ENCODE assay signal across 13 cellular contexts in the genomic region with DNA sequence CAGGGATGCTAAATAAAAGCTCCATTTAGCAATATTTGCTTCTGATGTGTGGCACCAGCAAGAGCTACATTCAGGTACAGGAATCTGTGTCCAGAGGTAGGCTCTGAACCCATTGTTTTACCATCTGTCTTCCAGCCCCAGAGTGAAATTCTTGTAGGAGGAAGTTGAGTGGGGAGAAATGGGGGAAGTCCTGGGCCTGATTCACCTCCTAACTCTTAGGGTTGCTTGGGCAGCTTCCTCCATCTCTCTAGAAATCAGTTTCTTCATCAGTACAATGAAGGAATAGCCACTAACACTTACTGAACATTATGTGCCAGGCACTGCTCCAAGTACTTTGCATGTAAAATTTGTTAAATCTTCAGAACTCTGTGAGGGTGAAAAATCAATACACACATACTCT.
DNase-seq lines count a peak whose midpoint lies in the region; ATAC-seq lines count a peak whose summit lies in the region.
"Had no signal": no experiment of that assay in that cellular context is flagged by ENCODE, and none has a peak within 500 bp of the region (broad histone marks: within the 10 kb centered on the region; RNA-seq: fewer than 3 reads in every experiment).

No MANE protein-coding gene starts in this region.

- peak; percentile 70 for ATAC-seq in GM19463 (IDR thresholded peaks at IDR 0.05; ENCODE audit: unreplicated experiment)
- peak; percentile 58 for ATAC-seq in HG03460 (IDR thresholded peaks at IDR 0.05; ENCODE audit: unreplicated experiment)
- no peak for ATAC-seq in GM18909 (IDR thresholded peaks at IDR 0.05; ENCODE audit: poor library complexity, unreplicated experiment)

- DNase-seq in Ammon's horn (ENCODE audit: low spot score): peak; percentile 13
- DNase-seq in amniotic epithelial cell (ENCODE audit: low read depth): peak; percentile 59
- no peak for DNase-seq in iPS-NIHi7 (ENCODE audit: extremely low spot score)
- DNase-seq in stimulated activated CD4-positive, alpha-beta T cell treated with anti-CD3 and anti-CD28 coated beads, Interleukin-4, amount 100 ng/mL, for 24 hours: no peak
- no peak for DNase-seq in effector CD4-positive, alpha-beta T cell
- DNase-seq: aorta; effector memory CD4-positive, alpha-beta T cell; kidney glomerular epithelial cell; RPMI8226; stimulated activated CD8-positive, alpha-beta memory T cell treated with anti-CD3 and anti-CD28 coated beads, Interleukin-4, amount 100 ng/mL, for 48 hours had no signal

Comparison
In these comparisons a context has a peak if more than half of its experiments do, and no peak if none do; other contexts are left out.
1. DNase-seq: peak in Ammon's horn (single experiment) and amniotic epithelial cell (single experiment); none in iPS-NIHi7 (single experiment), stimulated activated CD4-positive, alpha-beta T cell treated with anti-CD3 and anti-CD28 coated beads, Interleukin-4, amount 100 ng/mL, for 24 hours (single experiment) and effector CD4-positive, alpha-beta T cell (single experiment).